ENCODE assay signal across 18 cellular contexts in the genomic region with DNA sequence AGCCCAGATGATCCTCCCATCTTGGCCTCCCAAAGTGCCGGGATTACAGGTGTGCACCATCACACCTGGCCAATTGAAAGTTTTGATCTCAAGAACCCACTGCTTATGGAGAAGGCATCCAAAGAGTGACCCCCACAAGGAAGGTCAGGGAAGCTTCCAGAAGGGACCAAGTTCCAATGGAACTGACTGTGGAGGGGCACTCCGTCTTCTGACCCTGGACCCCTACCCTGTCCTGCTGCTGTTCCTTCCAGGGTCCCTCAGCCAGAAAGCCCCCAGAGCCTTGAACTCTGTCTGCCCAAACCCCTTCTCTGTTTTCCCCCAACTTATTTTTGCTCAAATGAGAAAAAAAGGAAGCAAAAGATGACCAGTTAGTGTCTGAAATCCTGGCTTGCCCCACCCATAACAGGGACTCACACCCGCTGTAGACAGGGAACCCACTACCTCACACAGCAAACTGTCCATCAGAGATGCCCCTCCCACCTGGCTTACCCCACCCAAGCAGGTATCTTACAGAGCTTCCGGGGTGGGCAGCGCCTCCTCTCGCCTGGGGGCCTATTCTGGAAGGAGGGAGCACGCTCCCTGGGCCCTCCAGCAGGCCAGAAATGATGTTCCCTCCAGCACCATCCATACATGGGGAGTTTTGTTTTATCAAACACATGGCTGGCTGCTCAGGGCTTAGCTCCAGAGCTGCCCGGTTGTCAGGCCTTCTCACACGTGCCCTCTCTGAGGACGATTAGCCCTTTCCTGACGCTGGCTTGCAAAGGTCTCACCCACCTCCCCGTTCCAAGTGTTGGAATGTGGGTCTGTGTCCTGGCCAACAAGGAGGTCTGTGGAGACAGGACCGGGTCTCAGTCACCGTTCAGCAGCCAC. TPM values are rescaled to one million over a fixed set of nuclear protein-coding genes. Genes with fewer than 3 reads are reported as not detected.
"Had no signal": no experiment of that assay in that cellular context is flagged by ENCODE, and none has a peak within 500 bp of the region (broad histone marks: within the 10 kb centered on the region; RNA-seq: fewer than 3 reads in every experiment).

No MANE protein-coding gene starts in this region.

- H3K36me3 Mint-ChIP-seq: activated naive CD4-positive, alpha-beta T cell treated with anti-CD3 and anti-CD28 coated beads, Interleukin-2, amount 50 U/mL, for 72 hours; brain had no signal

- H3K9me3 Mint-ChIP-seq: activated naive CD4-positive, alpha-beta T cell treated with anti-CD3 and anti-CD28 coated beads, Interleukin-2, amount 50 U/mL, for 72 hours; activated T-helper 17 cell treated with anti-CD3 and anti-CD28 coated beads, Interleukin-2, amount 50 U/mL, for 72 hours had no signal

- ATAC-seq: gastroesophageal sphincter had no signal

- H3K4me3 Mint-ChIP-seq: activated T-helper 17 cell treated with anti-CD3 and anti-CD28 coated beads, Interleukin-2, amount 50 U/mL, for 72 hours had no signal

- H3K4me1 Mint-ChIP-seq: activated T-helper 17 cell treated with anti-CD3 and anti-CD28 coated beads, Interleukin-2, amount 50 U/mL, for 72 hours had no signal

- H3K27ac Mint-ChIP-seq: activated naive CD4-positive, alpha-beta T cell treated with anti-CD3 and anti-CD28 coated beads, Interleukin-2, amount 50 U/mL, for 72 hours; activated T-helper 17 cell treated with anti-CD3 and anti-CD28 coated beads, Interleukin-2, amount 50 U/mL, for 72 hours; progenitor cell of endocrine pancreas had no signal

- DNase-seq: activated CD4-positive, alpha-beta T cell treated with anti-CD3 and anti-CD28 coated beads, Interleukin-2, amount 50 U/mL, for 48 hours; amygdala; cerebellar nuclear complex; kidney glomerular epithelial cell; midbrain; nucleus accumbens; stimulated activated CD4-positive, alpha-beta T cell treated with anti-CD3 and anti-CD28 coated beads, Interleukin-12 subunit alpha, Interleukin-12 subunit beta, amount 100 ng/mL, for 4 hours; stimulated activated naive CD4-positive, alpha-beta T cell treated with Interleukin-2 at 50 U/mL for 16 hours had no signal

RNA-seq across cellular contexts. Expression of a gene that starts 3.1 kb away (rescaled TPM):
- total RNA-seq: activated T-helper 17 cell treated with anti-CD3 and anti-CD28 coated beads, Interleukin-2, amount 50 U/mL, for 72 hours; dermis blood vessel endothelial cell; epithelial cell of proximal tubule; gastroesophageal sphincter; progenitor cell of endocrine pancreas; right lobe of liver; T-helper 2 cell treated with Interferon-gamma antibody and Interleukin-4, amounts not matched to agents 100 ng/mL and 5 ng/mL, for 36 hours; temporal lobe had no signal

RNA-seq across cellular contexts. Expression of a gene that starts 56.0 kb away (rescaled TPM):
- total RNA-seq: activated naive CD4-positive, alpha-beta T cell treated with anti-CD3 and anti-CD28 coated beads, Interleukin-2, amount 50 U/mL, for 72 hours had no signal
